In the genomic region with DNA sequence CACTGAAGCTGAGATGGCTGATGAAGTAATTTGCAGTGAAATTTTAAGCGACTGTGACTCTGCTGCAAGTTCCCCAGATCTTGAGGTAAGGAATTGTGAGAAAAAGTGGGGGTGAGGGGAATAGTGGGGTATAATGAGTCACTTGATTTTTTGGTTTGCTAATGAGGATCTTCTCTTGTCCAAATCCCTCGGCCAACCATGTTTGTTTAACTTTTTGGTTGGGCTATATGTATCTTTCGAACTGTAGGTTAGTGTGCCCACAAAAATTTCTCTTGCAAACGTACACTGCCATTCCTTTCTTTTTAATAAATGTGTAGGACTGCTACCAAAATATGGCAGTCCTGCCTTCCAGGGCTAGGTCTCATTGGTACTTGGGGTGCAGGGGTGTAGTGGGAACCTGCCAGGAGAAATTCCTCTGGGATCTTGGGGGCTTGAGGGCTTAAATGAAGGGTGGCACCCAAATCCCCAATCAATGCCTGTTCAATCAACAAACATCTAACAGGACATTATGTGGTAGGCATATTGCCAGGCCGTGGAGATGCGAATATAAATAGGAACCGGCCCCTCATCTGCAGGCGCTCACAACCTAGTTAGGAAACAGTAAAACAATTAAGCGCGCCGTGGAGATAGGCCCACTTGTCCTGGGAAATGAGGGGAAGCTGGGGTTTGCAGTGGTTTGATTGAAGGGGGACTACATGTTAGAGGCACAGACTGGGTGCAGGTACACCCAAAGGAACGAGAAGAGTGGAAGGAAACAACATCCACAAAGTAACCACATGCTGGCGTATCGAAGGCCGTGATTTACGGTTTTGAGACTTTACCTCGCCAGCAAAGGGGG, we compare ENCODE assay signal across 8 cellular contexts.
DNase-seq lines count a peak whose midpoint lies in the region; ATAC-seq and TF ChIP-seq lines count a peak whose summit lies in the region.

No MANE protein-coding gene starts in this region.

- intact Hi-C loops in dendritic cell treated with granulocyte-macrophage colony-stimulating factor and Interleukin-4, amounts not matched to agents 40 ng/mL and 50 ng/mL, for 4 days (cut with micrococcal nuclease), result loop anchor here (5.0 to 10.0 kb wide), 2 partner anchors 55 to 247 kb away; a partner anchor contains a TSS

- H3K27me3 Mint-ChIP-seq in dendritic cell treated with granulocyte-macrophage colony-stimulating factor and Interleukin-4, amounts not matched to agents 40 ng/mL and 50 ng/mL, for 4 days, result no peaks in the 10 kb centered on the region
- H3K27me3 Mint-ChIP-seq in nephron (ENCODE audit: low read depth), result no peaks in the 10 kb centered on the region

- peak overlapping the region; percentile 97 for H3K27ac Mint-ChIP-seq in dendritic cell treated with granulocyte-macrophage colony-stimulating factor and Interleukin-4, amounts not matched to agents 40 ng/mL and 50 ng/mL, for 4 days
- peak overlapping the region; percentile 97 to 100 (median 97) for H3K27ac Mint-ChIP-seq in nephron

- peaks cover 30% of the 10 kb centered on the region for H4K20me1 ChIP-seq in BLaER1

- H3K4me1 ChIP-seq in BLaER1, result peaks cover 34% of the 10 kb centered on the region

- peak overlapping the region; percentile 62 for H3K4me3 ChIP-seq in BLaER1
- peak overlapping the region; percentile 50 for H3K4me3 ChIP-seq in LNCaP clone FGC (ENCODE audit: low read depth, low read length)

- peaks cover 32% of the 10 kb centered on the region for H3K4me1 Mint-ChIP-seq in dendritic cell treated with granulocyte-macrophage colony-stimulating factor and Interleukin-4, amounts not matched to agents 40 ng/mL and 50 ng/mL, for 4 days (ENCODE audit: low read depth)
- peaks cover 30% of the 10 kb centered on the region for H3K4me1 Mint-ChIP-seq in nephron

- H3K27ac ChIP-seq in BLaER1, result peak overlapping the region; percentile 86

- H3K27me3 ChIP-seq in BLaER1, result no peaks in the 10 kb centered on the region

- ATAC-seq in GM21528 (IDR thresholded peaks at IDR 0.05; ENCODE audit: low FRiP score, unreplicated experiment), result no peak

- H3K36me3 ChIP-seq in BLaER1, result peaks cover 28% of the 10 kb centered on the region

- peak overlapping the region; percentile 82 for H3K4me2 ChIP-seq in BLaER1

- peak overlapping the region; percentile 74 for H3K4me3 Mint-ChIP-seq in dendritic cell treated with granulocyte-macrophage colony-stimulating factor and Interleukin-4, amounts not matched to agents 40 ng/mL and 50 ng/mL, for 4 days
- H3K4me3 Mint-ChIP-seq in nephron, result peak overlapping the region; percentile 89 to 99 (median 96)

- no peaks in the 10 kb centered on the region for H3K9me3 Mint-ChIP-seq in dendritic cell treated with granulocyte-macrophage colony-stimulating factor and Interleukin-4, amounts not matched to agents 40 ng/mL and 50 ng/mL, for 4 days
- H3K9me3 Mint-ChIP-seq in nephron, result no peaks in the 10 kb centered on the region

- H3K9ac ChIP-seq in BLaER1, result peak overlapping the region; percentile 63

- no peak for DNase-seq in LNCaP clone FGC (ENCODE audit: low read depth)
- DNase-seq in NAMALWA (ENCODE audit: low spot score), result no peak
- DNase-seq in germinal center (ENCODE audit: low spot score), result no peak
- DNase-seq in NCI-H1694 treated with DMSO at 0.1 percent for 48 hours (lab: John Stamatoyannopoulos, UW), result no peak

- H3K9me3 ChIP-seq in BLaER1, result no peaks in the 10 kb centered on the region

- peaks cover 72% of the 10 kb centered on the region for H3K36me3 Mint-ChIP-seq in dendritic cell treated with granulocyte-macrophage colony-stimulating factor and Interleukin-4, amounts not matched to agents 40 ng/mL and 50 ng/mL, for 4 days (ENCODE audit: low read depth)
- peaks cover 42% of the 10 kb centered on the region for H3K36me3 Mint-ChIP-seq in nephron (ENCODE audit: low read depth)

- TF ChIP-seq CTCF in LNCaP clone FGC (IDR thresholded peaks at IDR 0.05; ENCODE audit: control insufficient read depth, extremely low read depth, insufficient read depth) (no peak), nephron (IDR thresholded peaks at IDR 0.05; ENCODE audit: unreplicated experiment in 3 of 3) (no peak)
